ENCODE assay signal across 9 cellular contexts in genomic region chr2:71277159-71277498, GRCh38. TPM values are rescaled to one million over a fixed set of nuclear protein-coding genes. Genes with fewer than 3 reads are reported as not detected.
DNase-seq lines count a peak whose midpoint lies in the region; ATAC-seq, FAIRE-seq and TF ChIP-seq lines count a peak whose summit lies in the region.
"Had no signal": no experiment of that assay in that cellular context is flagged by ENCODE, and none has a peak within 500 bp of the region (broad histone marks: within the 10 kb centered on the region; RNA-seq: fewer than 3 reads in every experiment).

No MANE protein-coding gene starts in this region.

- H3K36me3 Mint-ChIP-seq in stimulated activated naive CD8-positive, alpha-beta T cell treated with anti-CD3 and anti-CD28 coated beads, Interleukin-15, Interleukin-2, amounts not matched to agents 100 ng/mL and 50 ng/mL, for 24 hours (ENCODE audit: low read depth) = no peaks in the 10 kb centered on the region
- no peaks in the 10 kb centered on the region for H3K36me3 Mint-ChIP-seq in dendritic cell treated with granulocyte-macrophage colony-stimulating factor and Interleukin-4, amounts not matched to agents 40 ng/mL and 50 ng/mL, for 4 days (ENCODE audit: low read depth)
- H3K36me3 Mint-ChIP-seq in naive B cell = no peaks in the 10 kb centered on the region

- no peak for ATAC-seq in stimulated activated naive CD8-positive, alpha-beta T cell treated with anti-CD3 and anti-CD28 coated beads, Interleukin-15, Interleukin-2, amounts not matched to agents 100 U/mL and 50 U/mL, for 24 hours
- ATAC-seq in naive B cell (ENCODE audit: low read depth in 2 of 2) (no peak), GM21529 (IDR thresholded peaks at IDR 0.05; ENCODE audit: unreplicated experiment) (no peak), HG02763 (IDR thresholded peaks at IDR 0.05; ENCODE audit: unreplicated experiment) (no peak)

- no peak overlapping the region for H3K27ac Mint-ChIP-seq in stimulated activated naive CD8-positive, alpha-beta T cell treated with anti-CD3 and anti-CD28 coated beads, Interleukin-15, Interleukin-2, amounts not matched to agents 100 ng/mL and 50 ng/mL, for 24 hours
- peak overlapping the region; percentile 45 for H3K27ac Mint-ChIP-seq in dendritic cell treated with granulocyte-macrophage colony-stimulating factor and Interleukin-4, amounts not matched to agents 40 ng/mL and 50 ng/mL, for 4 days
- peak overlapping the region in 4 of 6 donors; percentile 48 to 94 (median 84) for H3K27ac Mint-ChIP-seq in naive B cell

- no peak for TF ChIP-seq CTCF in D721Med (IDR thresholded peaks at IDR 0.05; ENCODE audit: insufficient read depth, missing control alignments)

- no peak for DNase-seq in stimulated activated naive CD8-positive, alpha-beta T cell treated with anti-CD3 and anti-CD28 coated beads, Interleukin-15, Interleukin-2, amounts not matched to agents 100 U/mL and 50 U/mL, for 24 hours
- no peak for DNase-seq in naive B cell
- no peak for DNase-seq in HPDE6-E6E7 (ENCODE audit: extremely low spot score)
- DNase-seq in D721Med (ENCODE audit: insufficient read length, low spot score) = no peak
- DNase-seq: DND-41 had no signal

- no peak for FAIRE-seq in D721Med (lab: Jason Lieb, UNC)

- H3K4me3 Mint-ChIP-seq in stimulated activated naive CD8-positive, alpha-beta T cell treated with anti-CD3 and anti-CD28 coated beads, Interleukin-15, Interleukin-2, amounts not matched to agents 100 ng/mL and 50 ng/mL, for 24 hours = peak overlapping the region; percentile 82
- peak overlapping the region; percentile 78 for H3K4me3 Mint-ChIP-seq in dendritic cell treated with granulocyte-macrophage colony-stimulating factor and Interleukin-4, amounts not matched to agents 40 ng/mL and 50 ng/mL, for 4 days
- peak overlapping the region; percentile 82 to 95 (median 89) for H3K4me3 Mint-ChIP-seq in naive B cell

- H3K4me1 Mint-ChIP-seq in stimulated activated naive CD8-positive, alpha-beta T cell treated with anti-CD3 and anti-CD28 coated beads, Interleukin-15, Interleukin-2, amounts not matched to agents 100 ng/mL and 50 ng/mL, for 24 hours (ENCODE audit: low read depth) = peaks cover 12% of the 10 kb centered on the region
- H3K4me1 Mint-ChIP-seq in dendritic cell treated with granulocyte-macrophage colony-stimulating factor and Interleukin-4, amounts not matched to agents 40 ng/mL and 50 ng/mL, for 4 days (ENCODE audit: low read depth) = peaks cover 25% of the 10 kb centered on the region
- peaks cover 13 to 20% (median 19%) of the 10 kb centered on the region in 3 donors for H3K4me1 Mint-ChIP-seq in naive B cell

- no peaks in the 10 kb centered on the region for H3K9me3 Mint-ChIP-seq in stimulated activated naive CD8-positive, alpha-beta T cell treated with anti-CD3 and anti-CD28 coated beads, Interleukin-15, Interleukin-2, amounts not matched to agents 100 ng/mL and 50 ng/mL, for 24 hours
- H3K9me3 Mint-ChIP-seq in dendritic cell treated with granulocyte-macrophage colony-stimulating factor and Interleukin-4, amounts not matched to agents 40 ng/mL and 50 ng/mL, for 4 days = no peaks in the 10 kb centered on the region
- peaks cover 0 to 6% (median 0%) of the 10 kb centered on the region in 7 donors for H3K9me3 Mint-ChIP-seq in naive B cell

- intact Hi-C loops in dendritic cell treated with granulocyte-macrophage colony-stimulating factor and Interleukin-4, amounts not matched to agents 40 ng/mL and 50 ng/mL, for 4 days (cut with micrococcal nuclease) = loop anchor here (2.0 to 10.0 kb wide), 2 partner anchors 54 to 142 kb away; partner anchors contain the start of genes MCEE, MPHOSPH10 and ZNF638

- H3K27me3 Mint-ChIP-seq in stimulated activated naive CD8-positive, alpha-beta T cell treated with anti-CD3 and anti-CD28 coated beads, Interleukin-15, Interleukin-2, amounts not matched to agents 100 ng/mL and 50 ng/mL, for 24 hours = peaks cover 86% of the 10 kb centered on the region
- H3K27me3 Mint-ChIP-seq in dendritic cell treated with granulocyte-macrophage colony-stimulating factor and Interleukin-4, amounts not matched to agents 40 ng/mL and 50 ng/mL, for 4 days = peaks cover 48% of the 10 kb centered on the region
- peaks cover 33 to 66% (median 66%) of the 10 kb centered on the region in 3 donors for H3K27me3 Mint-ChIP-seq in naive B cell

RNA-seq across cellular contexts. Expression of gene PAIP2B, which starts 50.2 kb away (rescaled TPM):
- polyA plus RNA-seq in naive B cell (ENCODE audit: low read depth in 6 of 6) = 1 to 10 TPM; 3.5 to 7.3 (median 5.1) TPM

RNA-seq across cellular contexts. Expression of gene ZNF638, which starts 54.5 kb away (rescaled TPM):
- polyA plus RNA-seq in naive B cell (ENCODE audit: low read depth in 6 of 6) = 10 to 100 TPM; 34.9 to 80.2 (median 50.9) TPM
